1 cellular context compared by ENCODE assay signal in the genomic region with DNA sequence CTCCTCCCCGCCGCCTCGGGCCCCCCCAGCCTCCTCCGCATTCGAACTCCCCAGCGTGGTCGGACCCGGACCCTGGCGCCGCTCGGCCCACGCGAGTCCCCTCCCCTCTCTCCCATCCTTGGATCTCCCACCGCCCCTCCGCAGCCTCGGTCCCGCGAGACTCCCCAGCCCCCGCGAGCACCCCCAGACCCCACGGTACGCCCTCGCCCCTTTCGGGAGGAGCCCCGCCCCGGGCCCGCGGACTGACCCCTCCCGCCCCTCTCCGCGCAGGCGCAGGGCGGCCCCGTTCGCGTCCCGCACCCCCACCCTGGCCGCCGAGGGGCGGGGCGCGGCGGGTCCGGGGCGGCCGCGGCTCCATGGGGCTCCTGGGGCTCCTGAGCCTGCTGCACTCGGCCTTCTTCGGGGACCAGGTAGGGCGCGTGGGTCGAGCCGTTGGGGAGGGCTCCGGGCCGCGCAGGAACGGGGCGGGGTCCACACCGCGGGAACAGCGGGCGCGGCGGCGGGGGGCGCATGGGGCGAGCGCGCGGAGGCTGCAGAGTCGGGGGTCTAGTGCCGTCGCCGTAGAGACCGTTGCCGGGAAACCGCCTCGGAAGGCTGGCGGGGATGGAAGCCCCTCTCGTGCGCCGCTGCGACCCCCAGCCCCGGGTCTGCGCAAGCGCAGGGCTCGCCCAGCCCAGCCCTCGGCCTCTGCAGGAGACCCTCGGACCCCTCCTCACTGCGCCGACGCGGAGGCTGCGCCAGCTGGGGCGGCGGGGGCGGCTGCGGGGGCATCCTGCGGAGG.
TF ChIP-seq lines count a peak whose summit lies in the region.

No MANE protein-coding gene starts in this region.

TF ChIP-seq in SK-N-SH, 30 proteins besides CTCF, POLR2A, EP300 and RAD21 (continued from another document):
- TF ChIP-seq, protein P1, sequence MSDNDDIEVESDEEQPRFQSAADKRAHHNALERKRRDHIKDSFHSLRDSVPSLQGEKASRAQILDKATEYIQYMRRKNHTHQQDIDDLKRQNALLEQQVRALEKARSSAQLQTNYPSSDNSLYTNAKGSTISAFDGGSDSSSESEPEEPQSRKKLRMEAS (IDR thresholded peaks at IDR 0.05; ENCODE audit: low read depth) = no peak
- no peak for TF ChIP-seq RXRA (IDR thresholded peaks at IDR 0.05; ENCODE audit: borderline replicate concordance, low read depth)
- no peak for TF ChIP-seq YY1 (IDR thresholded peaks at IDR 0.05; ENCODE audit: low read depth)
- peak; percentile 94 for TF ChIP-seq CHD2 (IDR thresholded peaks at IDR 0.05; ENCODE audit: low read length, partially characterized antibody)
- TF ChIP-seq NRF1 (IDR thresholded peaks at IDR 0.05; ENCODE audit: low read depth, low read length) = peak; percentile 73
- TF ChIP-seq NFIC (IDR thresholded peaks at IDR 0.05; ENCODE audit: borderline replicate concordance) = no peak
